16 cellular contexts compared by ENCODE assay signal in the genomic region with DNA sequence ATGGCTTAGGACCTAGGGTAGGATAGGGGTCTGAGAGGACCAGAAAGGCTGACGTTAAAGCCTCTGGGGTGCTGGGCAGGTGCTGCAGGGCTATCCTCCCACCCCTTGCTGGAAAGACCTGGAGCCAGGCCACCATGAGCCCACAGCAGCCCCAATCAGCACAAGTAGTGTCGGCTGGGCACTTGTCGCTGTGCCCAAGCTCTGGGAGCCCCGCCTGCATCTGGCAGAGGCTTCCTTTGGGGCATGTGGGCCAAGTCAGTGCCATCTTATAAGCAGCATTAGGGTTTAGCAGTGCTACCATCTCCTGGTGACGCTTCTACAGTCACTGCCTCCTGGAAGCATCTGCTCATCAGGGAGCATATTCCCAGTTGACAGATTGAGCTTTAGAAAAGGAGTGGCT.
"Had no signal": no experiment of that assay in that cellular context is flagged by ENCODE, and none has a peak within 500 bp of the region (broad histone marks: within the 10 kb centered on the region; RNA-seq: fewer than 3 reads in every experiment).

No MANE protein-coding gene starts in this region.

- H3K27ac Mint-ChIP-seq: activated naive CD8-positive, alpha-beta T cell treated with anti-CD3 and anti-CD28 coated beads, Interleukin-2, amount 50 U/mL, for 24 hours; T-helper 1 cell treated with Interleukin-12 subunit alpha and Interleukin-12 subunit beta and Interleukin-4 antibody, amounts not matched to agents 30 μg/mL and 1 μg/mL, for 36 hours; WTC11 had no signal

- H3K9me3 Mint-ChIP-seq: activated CD4-positive, alpha-beta T cell treated with anti-CD3 and anti-CD28 coated beads, Interleukin-2, amount 10 ng/mL, durations not matched to agents 24 days and 14 days; activated naive CD8-positive, alpha-beta T cell treated with anti-CD3 and anti-CD28 coated beads, Interleukin-2, amount 50 U/mL, for 24 hours; naive thymus-derived CD8-positive, alpha-beta T cell; T-helper 1 cell treated with Interleukin-12 subunit alpha and Interleukin-12 subunit beta and Interleukin-4 antibody, amounts not matched to agents 30 μg/mL and 1 μg/mL, for 36 hours; WTC11 had no signal

- H3K4me3 Mint-ChIP-seq: activated CD4-positive, alpha-beta T cell treated with anti-CD3 and anti-CD28 coated beads, Interleukin-2, amount 10 ng/mL, durations not matched to agents 24 days and 14 days; activated naive CD8-positive, alpha-beta T cell treated with anti-CD3 and anti-CD28 coated beads, Interleukin-2, amount 50 U/mL, for 24 hours; T-helper 1 cell treated with Interleukin-12 subunit alpha and Interleukin-12 subunit beta and Interleukin-4 antibody, amounts not matched to agents 30 μg/mL and 1 μg/mL, for 36 hours; WTC11 had no signal

- ATAC-seq: activated naive CD8-positive, alpha-beta T cell treated with anti-CD3 and anti-CD28 coated beads, Interleukin-2, amount 50 U/mL, for 24 hours; naive thymus-derived CD8-positive, alpha-beta T cell; psoas muscle; WTC11 had no signal

- H3K27ac ChIP-seq: ascending aorta, epithelial cell of prostate, psoas muscle, sigmoid colon, upper lobe of left lung had no signal

- H3K36me3 Mint-ChIP-seq: WTC11 had no signal

- H3K27me3 ChIP-seq: ascending aorta, sigmoid colon, upper lobe of left lung had no signal

- DNase-seq: activated CD4-positive, alpha-beta T cell treated with anti-CD3 and anti-CD28 coated beads, Interleukin-2, amount 10 ng/mL, durations not matched to agents 24 days and 14 days; activated naive CD4-positive, alpha-beta T cell treated with Interleukin-2 at 50 U/mL for 16 hours; activated naive CD8-positive, alpha-beta T cell treated with anti-CD3 and anti-CD28 coated beads, Interleukin-2, amount 50 U/mL, for 24 hours; effector memory CD4-positive, alpha-beta T cell; hippocampal formation; occipital lobe; psoas muscle; sigmoid colon; stimulated activated CD4-positive, alpha-beta T cell treated with anti-CD3 and anti-CD28 coated beads, Interleukin-2, amount 100 ng/mL, for 24 hours; stimulated activated naive CD4-positive, alpha-beta T cell had no signal

- H3K9me3 ChIP-seq: ascending aorta, psoas muscle, sigmoid colon, upper lobe of left lung had no signal

- H3K36me3 ChIP-seq: ascending aorta had no signal

- H3K4me3 ChIP-seq: ascending aorta, psoas muscle, sigmoid colon, upper lobe of left lung had no signal
